In the genomic region with DNA sequence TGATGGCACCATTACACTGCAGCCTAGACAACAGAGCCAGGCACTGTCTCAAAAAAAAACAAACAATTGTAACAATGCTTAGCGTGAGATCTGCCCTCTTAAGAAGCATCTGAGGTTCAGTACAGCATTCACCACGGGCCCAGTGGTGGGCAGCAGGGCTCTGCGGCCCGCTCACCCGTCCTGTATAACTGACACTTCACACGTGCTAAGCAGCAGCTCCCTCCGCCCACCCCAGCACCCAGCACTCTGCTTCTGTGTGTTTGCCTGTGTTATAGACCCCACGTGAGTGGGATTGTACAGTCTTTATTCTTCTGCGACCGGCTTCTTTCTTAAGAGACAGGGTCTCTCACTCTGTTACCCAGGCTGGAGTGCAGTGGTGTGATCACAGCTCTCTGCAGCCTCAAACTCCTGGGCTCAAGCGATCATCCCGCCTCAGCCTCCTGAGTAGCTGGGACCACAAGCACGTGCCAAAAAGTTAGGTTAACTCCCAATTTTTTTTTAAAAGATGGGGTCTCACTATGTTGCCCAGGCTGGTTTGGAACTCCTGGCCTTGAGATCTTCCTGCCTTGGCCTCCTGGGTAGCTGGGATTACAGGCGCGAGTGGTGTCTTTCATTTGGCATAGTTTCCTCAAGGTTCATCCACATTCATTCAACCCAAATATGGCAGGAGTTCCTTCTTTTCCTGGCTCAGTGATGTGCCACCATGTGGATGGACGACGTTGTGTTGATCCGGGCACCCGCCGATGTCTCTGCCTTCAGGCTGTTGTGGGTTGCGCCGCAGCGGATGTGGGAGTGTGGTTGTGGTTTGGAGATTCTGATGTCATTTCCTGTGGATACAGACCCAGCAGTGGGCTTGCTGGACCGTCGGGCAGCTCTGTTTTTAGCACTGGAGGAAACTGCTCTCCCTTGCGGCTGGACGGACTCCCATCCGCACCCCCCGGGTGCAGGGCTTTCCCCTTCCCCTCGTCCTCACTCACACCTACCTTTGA, we compare ENCODE assay signal across 8 cellular contexts.
DNase-seq lines count a peak whose midpoint lies in the region; ATAC-seq and TF ChIP-seq lines count a peak whose summit lies in the region.

No MANE protein-coding gene starts in this region.

- peaks cover 0 to 28% (median 13%) of the 10 kb centered on the region in 5 donors for H3K36me3 Mint-ChIP-seq in naive thymus-derived CD4-positive, alpha-beta T cell

- peak; percentile 68 for ATAC-seq in HG02678 (IDR thresholded peaks at IDR 0.05; ENCODE audit: unreplicated experiment)
- ATAC-seq in naive thymus-derived CD4-positive, alpha-beta T cell = peak; percentile 85

- CTCF ChIA-PET in naive thymus-derived CD4-positive, alpha-beta T cell (lab: Charles Lee) = interaction anchor here (0.6 kb wide), 1 partner anchor 582 kb away, joined by 4 read pairs; a partner anchor contains a TSS

- peak overlapping the region; percentile 66 to 90 (median 80) for H3K4me3 Mint-ChIP-seq in naive thymus-derived CD4-positive, alpha-beta T cell

- H3K4me1 Mint-ChIP-seq in naive thymus-derived CD4-positive, alpha-beta T cell = peaks cover 19 to 45% (median 27%) of the 10 kb centered on the region in 7 donors

- H3K9me3 ChIP-seq in naive thymus-derived CD4-positive, alpha-beta T cell (ENCODE audit: control insufficient read depth in 2 of 3, low read length in 3 of 3) = no peaks in the 10 kb centered on the region
- H3K9me3 ChIP-seq in thymus (ENCODE audit: control insufficient read depth) (peaks cover 1% of the 10 kb centered on the region), WERI-Rb-1 (ENCODE audit: severe bottlenecking) (no peaks in the 10 kb centered on the region)

- H3K4me1 ChIP-seq in naive thymus-derived CD4-positive, alpha-beta T cell (ENCODE audit: control insufficient read depth in 2 of 2, insufficient read depth in 2 of 2, low read length in 2 of 2) = peaks cover 22 to 29% of the 10 kb centered on the region in 2 donors
- H3K4me1 ChIP-seq in thymus (ENCODE audit: control insufficient read depth, insufficient read depth, low read length) = peaks cover 41% of the 10 kb centered on the region

- 44% methylated on average over 30 of the region's 30 CpGs for WGBS in thymus

- DNase-seq in GDM1 (lab: John Stamatoyannopoulos, UW) (peak; percentile 97), T-helper 22 cell (ENCODE audit: low read depth) (peak; percentile 42), amniotic stem cell (lab: John Stamatoyannopoulos, UW) (peak; percentile 33), WERI-Rb-1 (no peak), NCI-H2196 (lab: John Stamatoyannopoulos, UW; ENCODE audit: unreplicated experiment) (no peak)
- peak; percentile 45 to 89 (median 83) for DNase-seq in naive thymus-derived CD4-positive, alpha-beta T cell

- peaks cover 0 to 10% (median 0%) of the 10 kb centered on the region in 11 donors for H3K9me3 Mint-ChIP-seq in naive thymus-derived CD4-positive, alpha-beta T cell

- POLR2A ChIA-PET in naive thymus-derived CD4-positive, alpha-beta T cell (lab: Charles Lee) = no interaction called here

- H3K27me3 ChIP-seq in naive thymus-derived CD4-positive, alpha-beta T cell (ENCODE audit: control insufficient read depth in 2 of 2, insufficient read depth in 2 of 2, low read length in 2 of 2) = no peaks in the 10 kb centered on the region
- no peaks in the 10 kb centered on the region for H3K27me3 ChIP-seq in thymus (ENCODE audit: control insufficient read depth, insufficient read depth)
- no peaks in the 10 kb centered on the region for H3K27me3 ChIP-seq in WERI-Rb-1 (ENCODE audit: insufficient read depth, low read depth, severe bottlenecking)

- H3K27me3 Mint-ChIP-seq in naive thymus-derived CD4-positive, alpha-beta T cell = peaks cover 0 to 7% (median 0%) of the 10 kb centered on the region in 5 donors

- peak overlapping the region; percentile 74 to 97 (median 91) for H3K27ac Mint-ChIP-seq in naive thymus-derived CD4-positive, alpha-beta T cell

- peaks cover 0 to 73% (median 0%) of the 10 kb centered on the region in 3 experiments for H3K36me3 ChIP-seq in naive thymus-derived CD4-positive, alpha-beta T cell (ENCODE audit: control insufficient read depth in 2 of 3, insufficient read depth in 3 of 3, low read length in 3 of 3)
- H3K36me3 ChIP-seq in thymus (ENCODE audit: control insufficient read depth, insufficient read depth) (peaks cover 80% of the 10 kb centered on the region), WERI-Rb-1 (peaks cover 73% of the 10 kb centered on the region)

- H3K4me3 ChIP-seq in naive thymus-derived CD4-positive, alpha-beta T cell (ENCODE audit: low read length) = peak overlapping the region; percentile 36
- peak overlapping the region; percentile 34 for H3K4me3 ChIP-seq in thymus (ENCODE audit: low read length)
- no peak overlapping the region for H3K4me3 ChIP-seq in WERI-Rb-1 (ENCODE audit: low read depth, low read length)

- H3K27ac ChIP-seq in naive thymus-derived CD4-positive, alpha-beta T cell (ENCODE audit: low read depth, low read length) = no peak overlapping the region
- peak overlapping the region; percentile 67 for H3K27ac ChIP-seq in thymus (ENCODE audit: low read depth)
- H3K27ac ChIP-seq in WERI-Rb-1 = no peak overlapping the region

- intact Hi-C loops in naive thymus-derived CD4-positive, alpha-beta T cell (cut with micrococcal nuclease) = loop anchor here in 1 of 2 donors (5.0 kb wide), 1 partner anchor 87 kb away; no protein-coding TSS in a partner anchor

- no peak for TF ChIP-seq CTCF in WERI-Rb-1 (IDR thresholded peaks at IDR 0.05; ENCODE audit: low read depth, low read length)

Comparison
In these comparisons a context has a peak if more than half of its experiments do, and no peak if none do; other contexts are left out.
1. DNase-seq: peak in GDM1 (single experiment), T-helper 22 cell (single experiment), amniotic stem cell (single experiment) and naive thymus-derived CD4-positive, alpha-beta T cell (9 of 9); none in WERI-Rb-1 (single experiment) and NCI-H2196 (single experiment).